ENCODE assay signal across 8 cellular contexts in genomic region chr12:27383429-27384260, GRCh38. TPM values are rescaled to one million over a fixed set of nuclear protein-coding genes. Genes with fewer than 3 reads are reported as not detected.
DNase-seq lines count a peak whose midpoint lies in the region; ATAC-seq and TF ChIP-seq lines count a peak whose summit lies in the region.

No MANE protein-coding gene starts in this region.

- no peaks in the 10 kb centered on the region for H3K9me3 Mint-ChIP-seq in activated naive CD4-positive, alpha-beta T cell treated with anti-CD3 and anti-CD28 coated beads, Interleukin-2, amount 10 ng/mL, durations not matched to agents 7 days and 5 days

- H3K9me3 ChIP-seq in heart right ventricle: no peaks in the 10 kb centered on the region
- no peaks in the 10 kb centered on the region for H3K9me3 ChIP-seq in aorta (ENCODE audit: control insufficient read depth, low read length)

- DNase-seq in GM20000 (ENCODE audit: low spot score): peak; percentile 71
- DNase-seq in MV-4-11 (lab: John Stamatoyannopoulos, UW): peak; percentile 58
- DNase-seq in activated naive CD4-positive, alpha-beta T cell treated with anti-CD3 and anti-CD28 coated beads, Interleukin-2, amount 10 ng/mL, durations not matched to agents 7 days and 5 days: peak; percentile 77
- DNase-seq in heart right ventricle: peak; percentile 61 to 74
- peak; percentile 11 for DNase-seq in putamen (ENCODE audit: low spot score)
- peak; percentile 83 to 92 for DNase-seq in aorta

- intact Hi-C loops in heart right ventricle (cut with DNase I) (no loop called here), aorta (cut with DNase I) (loop anchor here in 1 of 2 donors (5.0 to 10.0 kb wide), 2 partner anchors 51 to 239 kb away; partner anchors contain the start of gene BMAL2)

- no peaks in the 10 kb centered on the region for H3K27me3 Mint-ChIP-seq in activated naive CD4-positive, alpha-beta T cell treated with anti-CD3 and anti-CD28 coated beads, Interleukin-2, amount 10 ng/mL, durations not matched to agents 7 days and 5 days

- H3K4me1 ChIP-seq in heart right ventricle (no peaks in the 10 kb centered on the region), aorta (ENCODE audit: control insufficient read depth in 1 of 2, insufficient read depth in 2 of 2, low read length in 2 of 2) (no peaks in the 10 kb centered on the region)

- no peak overlapping the region for H3K27ac Mint-ChIP-seq in activated naive CD4-positive, alpha-beta T cell treated with anti-CD3 and anti-CD28 coated beads, Interleukin-2, amount 10 ng/mL, durations not matched to agents 7 days and 5 days

- H3K36me3 ChIP-seq in heart right ventricle: peaks cover 0 to 4% (median 0%) of the 10 kb centered on the region in 9 donors
- H3K36me3 ChIP-seq in aorta (ENCODE audit: control insufficient read depth in 1 of 2, insufficient read depth in 2 of 2, low read length in 1 of 2): no peaks in the 10 kb centered on the region

- ATAC-seq in SK-N-SH treated with all-trans-retinoic acid at 6 μM for 48 hours (peak; percentile 96), heart right ventricle (peak in 6 of 8 donors; percentile 38 to 76 (median 62)), aorta (ENCODE audit: low FRiP score) (peak; percentile 85)

- H3K27me3 ChIP-seq in heart right ventricle: no peaks in the 10 kb centered on the region
- no peaks in the 10 kb centered on the region for H3K27me3 ChIP-seq in aorta (ENCODE audit: control insufficient read depth in 1 of 2, insufficient read depth in 2 of 2, low read length in 1 of 2)

- no peak overlapping the region for H3K4me3 Mint-ChIP-seq in activated naive CD4-positive, alpha-beta T cell treated with anti-CD3 and anti-CD28 coated beads, Interleukin-2, amount 10 ng/mL, durations not matched to agents 7 days and 5 days

- TF ChIP-seq CTCF in C4-2B (conservative IDR thresholded peaks at IDR 0.05) (peak; percentile 96), GM20000 (IDR thresholded peaks at IDR 0.05; ENCODE audit: extremely low read depth, missing control alignments) (peak; percentile 87), heart right ventricle (IDR thresholded peaks at IDR 0.05) (peak; percentile 79 to 92 (median 83))

- H3K36me3 Mint-ChIP-seq in activated naive CD4-positive, alpha-beta T cell treated with anti-CD3 and anti-CD28 coated beads, Interleukin-2, amount 10 ng/mL, durations not matched to agents 7 days and 5 days: no peaks in the 10 kb centered on the region

- 68% methylated on average over 12 of the region's 12 CpGs for WGBS in heart right ventricle, 2 donors
- WGBS in aorta, 2 donors: 62 to 63% methylated on average over 12 of the region's 12 CpGs

- H3K27ac ChIP-seq in C4-2B (no peak overlapping the region), heart right ventricle (no peak overlapping the region), aorta (ENCODE audit: low read depth in 1 of 2, low read length in 2 of 2) (no peak overlapping the region)

- H3K4me1 Mint-ChIP-seq in activated naive CD4-positive, alpha-beta T cell treated with anti-CD3 and anti-CD28 coated beads, Interleukin-2, amount 10 ng/mL, durations not matched to agents 7 days and 5 days: no peaks in the 10 kb centered on the region

- H3K4me3 ChIP-seq in heart right ventricle: no peak overlapping the region
- H3K4me3 ChIP-seq in aorta (ENCODE audit: low read length in 2 of 2): no peak overlapping the region

- CTCF ChIA-PET in activated naive CD4-positive, alpha-beta T cell treated with anti-CD3 and anti-CD28 coated beads, Interleukin-2, amount 10 ng/mL, durations not matched to agents 7 days and 5 days (lab: Charles Lee): interaction anchor here (1.0 to 2.0 kb wide), 9 partner anchors 8 to 326 kb away, joined by 3 to 15 read pairs (median 5); no protein-coding TSS in a partner anchor

TF ChIP-seq in SK-N-SH treated with all-trans-retinoic acid at 6 μM for 48 hours, 23 proteins besides CTCF, POLR2A, EP300 and RAD21:
- TF ChIP-seq ZNF8 (CRISPR knock-in tag; IDR thresholded peaks at IDR 0.05) (no peak), PATZ1 (CRISPR knock-in tag; IDR thresholded peaks at IDR 0.05; ENCODE audit: borderline replicate concordance) (no peak), ESRRG (CRISPR knock-in tag; IDR thresholded peaks at IDR 0.05) (no peak), CSDC2 (CRISPR knock-in tag; IDR thresholded peaks at IDR 0.05) (no peak), RARB (CRISPR knock-in tag; IDR thresholded peaks at IDR 0.05) (no peak), SNAI2 (CRISPR knock-in tag; IDR thresholded peaks at IDR 0.05) (no peak), TSHZ2 (CRISPR knock-in tag; IDR thresholded peaks at IDR 0.05) (no peak), TOX (CRISPR knock-in tag; IDR thresholded peaks at IDR 0.05; ENCODE audit: borderline replicate concordance) (no peak), TCF4 (CRISPR knock-in tag; IDR thresholded peaks at IDR 0.05; ENCODE audit: borderline replicate concordance) (no peak), ISL1 (CRISPR knock-in tag; IDR thresholded peaks at IDR 0.05) (no peak), OSR1 (CRISPR knock-in tag; IDR thresholded peaks at IDR 0.05) (no peak), BACH2 (CRISPR knock-in tag; IDR thresholded peaks at IDR 0.05; ENCODE audit: borderline replicate concordance) (no peak), POU6F1 (CRISPR knock-in tag; IDR thresholded peaks at IDR 0.05; ENCODE audit: borderline replicate concordance, low read depth) (no peak), CSRNP3 (CRISPR knock-in tag; IDR thresholded peaks at IDR 0.05) (no peak), PPARA (CRISPR knock-in tag; IDR thresholded peaks at IDR 0.05; ENCODE audit: borderline replicate concordance) (no peak), ZFP3 (CRISPR knock-in tag; IDR thresholded peaks at IDR 0.05) (no peak), ZNF70 (CRISPR knock-in tag; IDR thresholded peaks at IDR 0.05) (no peak)

RNA-seq across cellular contexts. Expression of gene BMAL2, which starts 51.0 kb away (rescaled TPM):
- total RNA-seq in heart right ventricle (1 to 10 TPM; 1.1 to 9.4 (median 2.8) TPM), aorta (10 to 100 TPM; 18.1 to 22.6 TPM)
- polyA plus RNA-seq in heart right ventricle (under 1 TPM; 0.44 to 0.93 TPM), aorta (1 to 10 TPM; 2.8 to 4.4 TPM)

Comparison
In these comparisons a context has a peak if more than half of its experiments do, and no peak if none do; other contexts are left out.
1. DNase-seq: peak in every context shown above with its lines; median percentile 88 in aorta; 77 in activated naive CD4-positive, alpha-beta T cell treated with anti-CD3 and anti-CD28 coated beads, Interleukin-2, amount 10 ng/mL, durations not matched to agents 7 days and 5 days; 71 in GM20000; 68 in heart right ventricle; 58 in MV-4-11; 11 in putamen.